Comparison of ENCODE assay signal across 18 cellular contexts in the genomic region with DNA sequence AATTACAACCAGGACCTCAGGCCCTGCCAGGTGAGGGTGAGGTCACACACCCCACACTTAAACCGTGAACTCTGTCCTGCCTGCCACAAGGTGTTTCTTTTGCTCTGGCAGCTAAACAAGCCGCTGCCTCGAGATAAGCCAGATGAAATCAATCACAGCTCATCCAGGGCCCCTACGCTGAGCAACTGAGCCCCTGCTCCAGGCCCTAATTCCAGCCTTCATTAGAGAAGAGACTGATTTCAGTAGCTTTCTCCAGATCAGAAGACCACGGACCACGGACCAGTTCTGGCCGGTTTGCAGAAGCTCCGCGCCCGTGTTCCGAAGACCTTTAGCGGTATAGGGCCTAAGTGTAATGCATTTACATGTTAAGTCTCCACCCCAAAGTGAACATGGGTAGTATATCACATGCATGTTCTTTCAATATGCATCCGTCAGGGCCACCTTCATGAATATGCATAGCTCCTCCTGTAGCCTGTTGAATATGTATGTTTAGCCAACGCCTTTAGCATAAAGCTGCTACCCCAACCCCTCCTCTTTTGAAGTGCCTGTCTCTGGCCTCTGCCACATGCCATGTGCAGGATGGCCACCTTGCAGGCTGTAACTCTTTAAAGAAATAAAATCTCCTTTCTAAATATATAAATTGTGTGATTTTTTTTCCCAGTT. TPM values are rescaled to one million over a fixed set of nuclear protein-coding genes. Genes with fewer than 3 reads are reported as not detected.
DNase-seq lines count a peak whose midpoint lies in the region; ATAC-seq and TF ChIP-seq lines count a peak whose summit lies in the region.
"Had no signal": no experiment of that assay in that cellular context is flagged by ENCODE, and none has a peak within 500 bp of the region (broad histone marks: within the 10 kb centered on the region; RNA-seq: fewer than 3 reads in every experiment).

No MANE protein-coding gene starts in this region.

- H3K27ac ChIP-seq in SK-N-SH (ENCODE audit: low read depth in 2 of 2, low read length in 1 of 2) (no peak overlapping the region), PC-3 (ENCODE audit: low read length) (peak overlapping the region; percentile 72)
- H3K27ac ChIP-seq: epithelial cell of prostate, ovary had no signal

- H3F3A ChIP-seq in SK-N-SH (replicated peaks; ENCODE audit: insufficient read depth) (peaks cover 16% of the 10 kb centered on the region), PC-3 (ENCODE audit: low read length, unreplicated experiment) (no peaks in the 10 kb centered on the region)

- H3K9me2 ChIP-seq in SK-N-SH (no peaks in the 10 kb centered on the region), PC-3 (replicated peaks; ENCODE audit: low read length) (no peaks in the 10 kb centered on the region)

- 91% methylated on average over 12 of the region's 14 CpGs for WGBS in SK-N-SH (ENCODE audit: low lambda C conversion rate)

- intact Hi-C loops in PC-3 (cut with micrococcal nuclease): no loop called here

- no peak overlapping the region for H3K27ac Mint-ChIP-seq in glutamatergic neuron (ENCODE audit: unreplicated experiment)
- no peak overlapping the region for H3K27ac Mint-ChIP-seq in activated CD8-positive, alpha-beta memory T cell treated with anti-CD3 and anti-CD28 coated beads, Interleukin-2, amount 10 ng/mL, durations not matched to agents 7 days and 5 days
- H3K27ac Mint-ChIP-seq: activated CD8-positive, alpha-beta T cell treated with anti-CD3 and anti-CD28 coated beads for 36 hours had no signal

- H4K20me1 ChIP-seq in SK-N-SH (ENCODE audit: insufficient read depth) (no peaks in the 10 kb centered on the region), PC-3 (ENCODE audit: low read length) (no peaks in the 10 kb centered on the region)

- H2AFZ ChIP-seq in SK-N-SH (ENCODE audit: low read depth) (no peak overlapping the region), PC-3 (ENCODE audit: low read length) (peak overlapping the region; percentile 70)

- TF ChIP-seq CTCF in SK-N-SH (IDR thresholded peaks at IDR 0.05): no peak
- no peak for TF ChIP-seq CTCF in PC-3 (conservative IDR thresholded peaks at IDR 0.05; ENCODE audit: low read depth, low read length)
- TF ChIP-seq CTCF in glutamatergic neuron (IDR thresholded peaks at IDR 0.05; ENCODE audit: partially characterized antibody, unreplicated experiment): no peak

- no TSS peak for BruUV-seq in PC-3 (replicated peaks; lab: Mats Ljungman, UMichigan)

- no peak for ATAC-seq in SK-N-SH treated with all-trans-retinoic acid at 6 μM for 48 hours
- no peak for ATAC-seq in PC-3
- no peak for ATAC-seq in activated CD8-positive, alpha-beta memory T cell treated with anti-CD3 and anti-CD28 coated beads, Interleukin-2, amount 10 ng/mL, durations not matched to agents 7 days and 5 days
- ATAC-seq: activated CD8-positive, alpha-beta T cell treated with anti-CD3 and anti-CD28 coated beads for 36 hours; Right ventricle myocardium inferior had no signal

- peaks cover 3% of the 10 kb centered on the region for H3K27me3 Mint-ChIP-seq in glutamatergic neuron (ENCODE audit: unreplicated experiment)
- peaks cover 6% of the 10 kb centered on the region for H3K27me3 Mint-ChIP-seq in activated CD8-positive, alpha-beta memory T cell treated with anti-CD3 and anti-CD28 coated beads, Interleukin-2, amount 10 ng/mL, durations not matched to agents 7 days and 5 days
- H3K27me3 Mint-ChIP-seq: activated CD8-positive, alpha-beta T cell treated with anti-CD3 and anti-CD28 coated beads for 36 hours; activated naive CD4-positive, alpha-beta T cell treated with anti-CD3 and anti-CD28 coated beads, Interleukin-2, amount 50 U/mL, for 24 hours had no signal

- POLR2A ChIA-PET in SK-N-SH (lab: Yijun Ruan, JAX): no interaction called here
- POLR2A ChIA-PET in PC-3 (lab: Charles Lee; ENCODE audit: unreplicated experiment): interaction anchor here (0.7 kb wide), 1 partner anchor 1833 kb away, joined by 3 read pairs; no protein-coding TSS in a partner anchor

- peak overlapping the region; percentile 28 for H3K4me3 Mint-ChIP-seq in glutamatergic neuron (ENCODE audit: unreplicated experiment)
- H3K4me3 Mint-ChIP-seq in activated CD8-positive, alpha-beta memory T cell treated with anti-CD3 and anti-CD28 coated beads, Interleukin-2, amount 10 ng/mL, durations not matched to agents 7 days and 5 days: no peak overlapping the region
- H3K4me3 Mint-ChIP-seq: activated CD8-positive, alpha-beta T cell treated with anti-CD3 and anti-CD28 coated beads for 36 hours had no signal

- DNase-seq in SK-N-SH (no peak), PC-3 (no peak), glutamatergic neuron (no peak), NCI-H1930 (lab: John Stamatoyannopoulos, UW) (no peak), occipital lobe (lab: John Stamatoyannopoulos, UW) (no peak)
- no peak for DNase-seq in activated CD8-positive, alpha-beta memory T cell treated with anti-CD3 and anti-CD28 coated beads, Interleukin-2, amount 10 ng/mL, durations not matched to agents 7 days and 5 days
- DNase-seq: 8988T; activated CD8-positive, alpha-beta T cell treated with anti-CD3 and anti-CD28 coated beads for 36 hours; Calu3; NCI-H1105 had no signal

- no peak overlapping the region for H3K9ac ChIP-seq in SK-N-SH
- no peak overlapping the region for H3K9ac ChIP-seq in PC-3 (ENCODE audit: low read length)
- no peak overlapping the region for H3K9ac ChIP-seq in skeletal muscle satellite cell (ENCODE audit: low read depth, low read length)

- TF ChIP-seq EP300 in SK-N-SH (IDR thresholded peaks at IDR 0.05; ENCODE audit: borderline replicate concordance in 1 of 2, low read depth in 1 of 2, low read length in 1 of 2): no peak

- CTCF ChIA-PET in SK-N-SH (lab: Yijun Ruan, JAX): interaction anchor here (0.6 to 4.8 kb wide), 25 partner anchors 12 to 477 kb away, joined by 3 to 124 read pairs (median 5); a partner anchor contains a TSS
- CTCF ChIA-PET in PC-3 (lab: Charles Lee): interaction anchor here (0.6 to 1.1 kb wide), 5 partner anchors 11 to 65 kb away, joined by 3 to 7 read pairs (median 4); a partner anchor contains a TSS
- CTCF ChIA-PET in activated CD8-positive, alpha-beta memory T cell treated with anti-CD3 and anti-CD28 coated beads, Interleukin-2, amount 10 ng/mL, durations not matched to agents 7 days and 5 days (lab: Charles Lee): interaction anchor here (0.6 to 4.6 kb wide), 16 partner anchors 9 to 200 kb away, joined by 3 to 106 read pairs (median 6); a partner anchor contains a TSS

- H3K9me3 Mint-ChIP-seq in glutamatergic neuron (ENCODE audit: unreplicated experiment): peaks cover 3% of the 10 kb centered on the region
- H3K9me3 Mint-ChIP-seq in activated CD8-positive, alpha-beta memory T cell treated with anti-CD3 and anti-CD28 coated beads, Interleukin-2, amount 10 ng/mL, durations not matched to agents 7 days and 5 days (ENCODE audit: low read depth): no peaks in the 10 kb centered on the region
- H3K9me3 Mint-ChIP-seq: activated naive CD4-positive, alpha-beta T cell treated with anti-CD3 and anti-CD28 coated beads, Interleukin-2, amount 50 U/mL, for 24 hours had no signal

- H3K9me3 ChIP-seq in SK-N-SH (no peaks in the 10 kb centered on the region), PC-3 (ENCODE audit: low read length) (no peaks in the 10 kb centered on the region), skeletal muscle satellite cell (replicated peaks; ENCODE audit: low read length) (peaks cover 4% of the 10 kb centered on the region)

- H3K4me3 ChIP-seq in SK-N-SH (ENCODE audit: low read depth in 2 of 2, low read length in 1 of 2): no peak overlapping the region; a peak in 1 of 4 replicates
- H3K4me3 ChIP-seq in PC-3 (ENCODE audit: low read length): no peak overlapping the region; the same call in 1 of the 2 replicates
- H3K4me3 ChIP-seq in skeletal muscle satellite cell (ENCODE audit: low read length): no peak overlapping the region
- H3K4me3 ChIP-seq: ovary had no signal

- H3K36me3 ChIP-seq in SK-N-SH (replicated peaks in 1 of 2; ENCODE audit: control insufficient read depth in 1 of 2, insufficient read depth in 2 of 2, low read length in 1 of 2) (no peaks in the 10 kb centered on the region), PC-3 (ENCODE audit: low read depth, low read length) (no peaks in the 10 kb centered on the region), skeletal muscle satellite cell (ENCODE audit: insufficient read depth, low read length) (no peaks in the 10 kb centered on the region)
- H3K36me3 ChIP-seq: ovary had no signal

- no peak for TF ChIP-seq RAD21 in SK-N-SH (IDR thresholded peaks at IDR 0.05; ENCODE audit: low read length)

- H3K4me2 ChIP-seq in SK-N-SH (0 out of 2 replicates have a peak overlapping the region, but pooled peaks have one; percentile 26), PC-3 (ENCODE audit: low read length) (peak overlapping the region; percentile 73), skeletal muscle satellite cell (ENCODE audit: low read length) (peak overlapping the region; percentile 57)

- peaks cover 3 to 16% of the 10 kb centered on the region in 2 experiments for H3K4me1 ChIP-seq in SK-N-SH (ENCODE audit: control insufficient read depth in 1 of 2, insufficient read depth in 2 of 2, low read depth in 1 of 2, low read length in 1 of 2)
- H3K4me1 ChIP-seq in PC-3 (ENCODE audit: insufficient read depth, low read length): peaks cover 40% of the 10 kb centered on the region
- H3K4me1 ChIP-seq in skeletal muscle satellite cell (ENCODE audit: control insufficient read depth, insufficient read depth, low read length): peaks cover 12% of the 10 kb centered on the region

- H3K79me2 ChIP-seq in SK-N-SH (ENCODE audit: insufficient read depth) (no peaks in the 10 kb centered on the region), PC-3 (ENCODE audit: low read length) (no peaks in the 10 kb centered on the region)

- H3K27me3 ChIP-seq in SK-N-SH (ENCODE audit: insufficient read depth): no peaks in the 10 kb centered on the region
- H3K27me3 ChIP-seq in PC-3 (ENCODE audit: low read length): no peaks in the 10 kb centered on the region
- H3K27me3 ChIP-seq in skeletal muscle satellite cell (ENCODE audit: control insufficient read depth, insufficient read depth, low read length): peaks cover 63% of the 10 kb centered on the region
- H3K27me3 ChIP-seq: ovary had no signal

- peaks cover 26% of the 10 kb centered on the region for H3K4me1 Mint-ChIP-seq in glutamatergic neuron (ENCODE audit: low read depth, unreplicated experiment)
- H3K4me1 Mint-ChIP-seq in activated CD8-positive, alpha-beta memory T cell treated with anti-CD3 and anti-CD28 coated beads, Interleukin-2, amount 10 ng/mL, durations not matched to agents 7 days and 5 days: peaks cover 35% of the 10 kb centered on the region

- H3K36me3 Mint-ChIP-seq in glutamatergic neuron (ENCODE audit: unreplicated experiment): no peaks in the 10 kb centered on the region
- peaks cover 5% of the 10 kb centered on the region for H3K36me3 Mint-ChIP-seq in activated CD8-positive, alpha-beta memory T cell treated with anti-CD3 and anti-CD28 coated beads, Interleukin-2, amount 10 ng/mL, durations not matched to agents 7 days and 5 days
- H3K36me3 Mint-ChIP-seq: activated naive CD4-positive, alpha-beta T cell treated with anti-CD3 and anti-CD28 coated beads, Interleukin-2, amount 50 U/mL, for 24 hours had no signal

RNA-seq across cellular contexts. Expression of a gene that starts 14.9 kb away (rescaled TPM):
- polyA plus RNA-seq in SK-N-SH (2012; rRNA removed): 22.6 and 29.9 TPM in 2 replicates
- polyA plus RNA-seq in SK-N-SH (2012; cell fraction: cytosol; rRNA removed): 14.6 and 19.9 TPM in 2 replicates
- 20.3 and 21.2 TPM in 2 replicates for polyA plus RNA-seq in SK-N-SH (2012; cell fraction: nucleus; rRNA removed)
- total RNA-seq in PC-3 (2014; rRNA removed) (50.5 and 54.5 TPM in 2 replicates), glutamatergic neuron (ENCODE audit: unreplicated experiment) (not detected), occipital lobe (not detected)
- total RNA-seq in skeletal muscle satellite cell (2012; rRNA removed): 27.7 and 36.8 TPM in 2 replicates
- 100 to 1,000 TPM; 834 to 907 TPM for total RNA-seq in activated CD8-positive, alpha-beta memory T cell treated with anti-CD3 and anti-CD28 coated beads, Interleukin-2, amount 10 ng/mL, durations not matched to agents 7 days and 5 days

RNA-seq across cellular contexts. Expression of a gene that starts 23.4 kb away (rescaled TPM):
- polyA plus RNA-seq in SK-N-SH (2012; rRNA removed): 0.03 and 0.07 TPM in 2 replicates
- polyA plus RNA-seq in SK-N-SH (2012; cell fraction: cytosol; rRNA removed): 0.01 and 0.04 TPM in 2 replicates
- 0.08 and 0.13 TPM in 2 replicates for polyA plus RNA-seq in SK-N-SH (2012; cell fraction: nucleus; rRNA removed)
- total RNA-seq in PC-3 (2014; rRNA removed): 1.9 and 4.6 TPM in 2 replicates
- total RNA-seq in glutamatergic neuron (ENCODE audit: unreplicated experiment): not detected
- total RNA-seq in skeletal muscle satellite cell (2012; rRNA removed): 0.76 and 1.1 TPM in 2 replicates
- 100 to 1,000 TPM in 1 of 2 experiments, 10 to 100 TPM in 1; 97.8 to 123 TPM for total RNA-seq in activated CD8-positive, alpha-beta memory T cell treated with anti-CD3 and anti-CD28 coated beads, Interleukin-2, amount 10 ng/mL, durations not matched to agents 7 days and 5 days
- 2.3 TPM for total RNA-seq in occipital lobe
- total RNA-seq: lung microvascular endothelial cell, NCI-H460 had no signal

RNA-seq across cellular contexts. Expression of a gene that starts 46.7 kb away (rescaled TPM):
- polyA plus RNA-seq in SK-N-SH (2012; rRNA removed): 0.02 TPM in 1 of 2 replicates, not detected in the other
- 0.03 TPM in 2 replicates for polyA plus RNA-seq in SK-N-SH (2012; cell fraction: cytosol; rRNA removed)
- 0.01 and 0.04 TPM in 2 replicates for polyA plus RNA-seq in SK-N-SH (2012; cell fraction: nucleus; rRNA removed)
- 0.55 TPM in 1 of 2 replicates, not detected in the other for total RNA-seq in PC-3 (2014; rRNA removed)
- total RNA-seq in glutamatergic neuron (ENCODE audit: unreplicated experiment): not detected
- total RNA-seq in skeletal muscle satellite cell (2012; rRNA removed): under 0.01 TPM in 1 of 2 replicates, not detected in the other
- total RNA-seq in activated CD8-positive, alpha-beta memory T cell treated with anti-CD3 and anti-CD28 coated beads, Interleukin-2, amount 10 ng/mL, durations not matched to agents 7 days and 5 days: 1 to 10 TPM; 1.3 to 2.2 TPM
- total RNA-seq in occipital lobe: not detected
- total RNA-seq: Calu3, lung microvascular endothelial cell, NCI-H460, Right ventricle myocardium inferior had no signal

Comparison
In these comparisons a context has a peak if more than half of its experiments do, and no peak if none do; other contexts are left out.
1. RNA of a gene that starts 14.9 kb away (total RNA-seq): 834 to 907 TPM in activated CD8-positive, alpha-beta memory T cell treated with anti-CD3 and anti-CD28 coated beads, Interleukin-2, amount 10 ng/mL, durations not matched to agents 7 days and 5 days and 50.5 to 54.5 TPM in PC-3; not detected in glutamatergic neuron (single experiment) and not detected in occipital lobe (single experiment); every median in the first group is over 10 times any median in the second.
2. RNA of a gene that starts 23.4 kb away (total RNA-seq): 97.8 to 123 TPM in activated CD8-positive, alpha-beta memory T cell treated with anti-CD3 and anti-CD28 coated beads, Interleukin-2, amount 10 ng/mL, durations not matched to agents 7 days and 5 days; 2.3 TPM in occipital lobe (single experiment), 1.9 to 4.6 TPM in PC-3 and not detected in glutamatergic neuron (single experiment); every median in the first group is over 10 times any median in the second.
3. Peak in every context shown above with its lines, with median percentiles within 50 percentile points of each other: H3K4me2 ChIP-seq.